ENCODE assay signal across 18 cellular contexts in the genomic region with DNA sequence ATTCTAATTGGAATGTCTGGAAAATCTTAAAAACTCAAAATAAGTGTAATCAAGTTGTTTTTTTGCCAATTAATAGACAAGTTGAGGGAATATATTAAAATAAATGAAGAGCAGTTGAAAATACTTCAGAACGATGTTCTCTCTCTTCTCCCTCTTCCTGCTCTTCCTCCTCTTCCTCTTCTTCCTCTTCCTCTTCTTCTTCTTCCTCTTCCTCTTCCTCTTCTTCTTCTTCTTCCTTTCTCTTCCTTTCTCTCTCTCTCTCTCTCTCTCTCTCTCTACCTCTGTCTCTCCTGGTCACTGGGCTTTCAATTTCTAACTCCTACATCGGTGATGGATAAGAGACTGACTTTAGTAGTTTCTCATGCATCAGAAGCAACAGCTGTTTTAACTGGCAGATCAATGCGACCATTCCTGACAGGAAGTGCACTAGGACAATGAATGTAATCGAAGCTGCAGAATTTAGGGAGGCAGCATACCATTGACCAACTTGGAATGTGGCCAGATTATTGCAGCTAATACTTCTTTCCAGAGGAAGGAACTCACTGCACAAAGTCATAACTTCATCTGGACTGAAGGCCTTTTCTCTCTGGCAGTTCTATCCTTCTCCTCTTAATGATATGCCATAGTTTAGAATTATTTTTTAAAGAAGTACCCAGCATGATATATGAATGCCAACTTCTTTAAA.
"Had no signal": no experiment of that assay in that cellular context is flagged by ENCODE, and none has a peak within 500 bp of the region (broad histone marks: within the 10 kb centered on the region; RNA-seq: fewer than 3 reads in every experiment).

No MANE protein-coding gene starts in this region.

- DNase-seq: activated CD4-positive, alpha-beta T cell treated with anti-CD3 and anti-CD28 coated beads for 1 hour; activated CD4-positive, alpha-beta T cell treated with anti-CD3 and anti-CD28 coated beads, Interleukin-2, amount 50 U/mL, for 4 hours; activated naive CD4-positive, alpha-beta T cell treated with Interleukin-2 at 50 U/mL for 16 hours; activated naive CD8-positive, alpha-beta T cell treated with anti-CD3 and anti-CD28 coated beads, Interleukin-2, amount 50 U/mL, for 24 hours; dorsolateral prefrontal cortex; endodermal cell; naive thymus-derived CD8-positive, alpha-beta T cell; posterior cingulate gyrus; retina; stimulated activated CD4-positive, alpha-beta T cell treated with anti-CD3 and anti-CD28 coated beads, Interleukin-12 subunit alpha, Interleukin-12 subunit beta, amount 100 ng/mL, for 4 hours; stimulated activated CD4-positive, alpha-beta T cell treated with anti-CD3 and anti-CD28 coated beads, Interleukin-2, amount 100 ng/mL, for 24 hours; stomach had no signal

- H3K4me2 ChIP-seq: hepatocyte had no signal

- H3K4me1 Mint-ChIP-seq: activated naive CD8-positive, alpha-beta T cell treated with anti-CD3 and anti-CD28 coated beads, Interleukin-2, amount 50 U/mL, for 24 hours; activated T-helper 17 cell treated with anti-CD3 and anti-CD28 coated beads, Interleukin-2, amount 50 U/mL, for 72 hours had no signal

- H3K27ac ChIP-seq: hepatocyte, neutrophil, stomach, thoracic aorta had no signal

- H3K27ac Mint-ChIP-seq: activated naive CD8-positive, alpha-beta T cell treated with anti-CD3 and anti-CD28 coated beads, Interleukin-2, amount 50 U/mL, for 24 hours; activated T-helper 17 cell treated with anti-CD3 and anti-CD28 coated beads, Interleukin-2, amount 50 U/mL, for 72 hours; endodermal cell; memory B cell had no signal

- H3K4me3 Mint-ChIP-seq: activated naive CD8-positive, alpha-beta T cell treated with anti-CD3 and anti-CD28 coated beads, Interleukin-2, amount 50 U/mL, for 24 hours; activated T-helper 17 cell treated with anti-CD3 and anti-CD28 coated beads, Interleukin-2, amount 50 U/mL, for 72 hours; endodermal cell; memory B cell; naive thymus-derived CD8-positive, alpha-beta T cell had no signal

- H3K79me2 ChIP-seq: hepatocyte had no signal

- H3K9me3 Mint-ChIP-seq: activated naive CD8-positive, alpha-beta T cell treated with anti-CD3 and anti-CD28 coated beads, Interleukin-2, amount 50 U/mL, for 24 hours; activated T-helper 17 cell treated with anti-CD3 and anti-CD28 coated beads, Interleukin-2, amount 50 U/mL, for 72 hours; naive thymus-derived CD8-positive, alpha-beta T cell had no signal

- H3K36me3 Mint-ChIP-seq: memory B cell; naive thymus-derived CD8-positive, alpha-beta T cell had no signal

- H2AFZ ChIP-seq: hepatocyte had no signal

- H3K9me3 ChIP-seq: neutrophil, stomach, thoracic aorta had no signal

- H3K4me1 ChIP-seq: stomach had no signal

- ATAC-seq: activated naive CD8-positive, alpha-beta T cell treated with anti-CD3 and anti-CD28 coated beads, Interleukin-2, amount 50 U/mL, for 24 hours; activated T-helper 17 cell treated with anti-CD3 and anti-CD28 coated beads, Interleukin-2, amount 50 U/mL, for 72 hours; left lobe of liver; naive thymus-derived CD8-positive, alpha-beta T cell had no signal

- H3K27me3 ChIP-seq: hepatocyte, neutrophil, stomach had no signal

- H3K4me3 ChIP-seq: hepatocyte, stomach, thoracic aorta had no signal

- H3K36me3 ChIP-seq: neutrophil, stomach, thoracic aorta had no signal
